Comparison of ENCODE assay signal across 9 cellular contexts in the genomic region with DNA sequence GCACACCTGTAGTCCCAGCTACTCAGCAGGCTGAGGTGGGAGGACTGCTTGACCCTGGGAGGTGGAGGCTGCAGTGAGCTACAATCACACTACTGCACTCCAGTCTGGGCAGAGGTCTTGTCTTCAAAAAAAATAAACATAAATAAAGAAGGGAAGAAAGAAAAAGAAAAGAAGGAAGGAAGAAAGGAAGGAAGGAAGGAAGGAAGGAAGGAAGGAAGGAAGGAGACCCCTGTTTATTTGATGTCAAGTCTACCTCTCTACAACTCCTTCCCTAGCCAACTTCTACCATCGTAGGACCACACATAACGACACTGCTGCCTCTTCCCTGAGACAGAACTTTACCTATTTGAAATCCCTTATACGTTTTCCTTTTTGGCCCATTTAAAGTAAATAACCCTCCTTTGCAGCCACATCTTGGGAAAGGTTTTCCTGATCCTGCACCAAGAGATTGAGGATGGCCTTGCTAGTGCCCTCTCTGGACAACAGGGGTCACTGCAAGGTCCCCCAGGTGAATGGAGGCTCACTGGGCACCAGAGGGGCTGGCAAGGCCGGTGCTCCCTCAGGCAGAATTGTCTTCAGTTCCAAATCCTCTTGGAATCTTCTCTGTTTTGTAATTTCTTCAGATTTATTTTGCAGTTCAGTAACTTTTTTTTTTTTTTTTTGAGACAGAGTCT.
DNase-seq lines count a peak whose midpoint lies in the region; ATAC-seq and TF ChIP-seq lines count a peak whose summit lies in the region.
"Had no signal": no experiment of that assay in that cellular context is flagged by ENCODE, and none has a peak within 500 bp of the region (broad histone marks: within the 10 kb centered on the region; RNA-seq: fewer than 3 reads in every experiment).

No MANE protein-coding gene starts in this region.

- no peak for ATAC-seq in GM21619 (IDR thresholded peaks at IDR 0.05; ENCODE audit: unreplicated experiment)

- CTCF ChIA-PET in RWPE1 (lab: Yijun Ruan, JAX): interaction anchor here (0.6 to 0.7 kb wide), 2 partner anchors 21 to 57 kb away, joined by 4 to 5 read pairs; no protein-coding TSS in a partner anchor

- no peak overlapping the region for H3K27ac ChIP-seq in RWPE1

- DNase-seq in stimulated activated CD4-positive, alpha-beta T cell treated with anti-CD3 and anti-CD28 coated beads, Interleukin-15, amount 100 ng/mL, for 24 hours: peak; percentile 30
- DNase-seq in stimulated activated CD4-positive, alpha-beta T cell treated with anti-CD3 and anti-CD28 coated beads, Interleukin-12 subunit alpha, Interleukin-12 subunit beta, amount 100 ng/mL, for 4 hours: no peak
- DNase-seq in RWPE1 (ENCODE audit: low spot score): peak; percentile 51
- DNase-seq in hepatic stellate cell (ENCODE audit: low spot score): peak; percentile 57
- no peak for DNase-seq in T1000 (lab: John Stamatoyannopoulos, UW)
- DNase-seq in effector CD4-positive, alpha-beta T cell: no peak
- DNase-seq in SKM-1 (lab: John Stamatoyannopoulos, UW; ENCODE audit: unreplicated experiment): no peak
- DNase-seq: NCI-H2171 treated with DMSO at 0.1 percent for 48 hours had no signal

- POLR2A ChIA-PET in RWPE1 (lab: Yijun Ruan, JAX; ENCODE audit: low non-redundant PET): no interaction called here

- TF ChIP-seq CTCF in RWPE1 (conservative IDR thresholded peaks at IDR 0.05; ENCODE audit: low read depth): no peak; the same call in 1 of the 2 replicates

Comparison
In these comparisons a context has a peak if more than half of its experiments do, and no peak if none do; other contexts are left out.
1. DNase-seq: peak in stimulated activated CD4-positive, alpha-beta T cell treated with anti-CD3 and anti-CD28 coated beads, Interleukin-15, amount 100 ng/mL, for 24 hours (single experiment), RWPE1 (single experiment) and hepatic stellate cell (single experiment); none in stimulated activated CD4-positive, alpha-beta T cell treated with anti-CD3 and anti-CD28 coated beads, Interleukin-12 subunit alpha, Interleukin-12 subunit beta, amount 100 ng/mL, for 4 hours (single experiment), T1000 (single experiment), effector CD4-positive, alpha-beta T cell (single experiment) and SKM-1 (single experiment).